Comparison of ENCODE assay signal across 11 cellular contexts in the genomic region with DNA sequence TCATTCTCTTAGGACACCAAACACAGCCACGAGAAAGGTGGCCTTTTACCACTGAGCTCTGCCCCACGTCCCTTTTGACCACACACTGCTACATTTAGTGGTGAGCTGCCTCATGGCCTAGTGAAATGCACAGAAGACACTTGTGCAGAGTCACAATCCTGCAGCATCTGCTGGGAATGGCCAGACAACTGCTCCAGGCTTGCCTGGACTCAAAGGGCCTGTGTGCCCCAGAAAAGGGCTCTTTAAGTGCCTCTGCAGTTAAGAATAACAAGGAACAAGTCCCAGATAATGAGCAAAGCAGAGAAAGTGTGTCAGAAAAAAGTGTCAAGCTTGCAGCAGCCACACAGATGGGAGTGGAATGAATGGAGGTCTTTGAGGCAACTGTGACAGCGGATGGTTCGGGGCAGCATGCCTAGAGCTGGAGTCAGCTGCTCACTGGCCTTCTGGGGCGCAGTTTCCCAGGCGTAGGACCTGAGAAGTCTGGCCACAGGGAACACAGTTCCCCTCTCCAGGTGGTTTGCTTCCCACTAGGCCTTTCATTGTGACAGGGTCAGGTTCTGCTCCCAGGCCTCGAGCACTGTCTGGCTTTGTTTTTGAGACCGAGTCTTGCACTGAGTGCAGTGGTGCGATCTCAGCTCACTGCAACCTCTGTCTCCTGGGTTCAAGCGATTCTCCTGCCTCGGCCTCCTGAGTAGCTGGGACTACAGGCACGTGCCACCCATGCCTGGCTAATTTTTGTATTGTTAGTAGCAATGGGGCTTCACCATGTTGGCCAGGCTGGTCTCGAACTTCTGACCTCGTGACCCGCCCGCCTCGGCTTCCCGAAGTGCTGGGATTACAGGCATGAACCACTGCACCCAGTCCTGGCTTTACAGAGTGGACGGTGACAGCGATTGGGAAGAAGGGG. TPM values are rescaled to one million over a fixed set of nuclear protein-coding genes. Genes with fewer than 3 reads are reported as not detected.
DNase-seq lines count a peak whose midpoint lies in the region; ATAC-seq and TF ChIP-seq lines count a peak whose summit lies in the region.
"Had no signal": no experiment of that assay in that cellular context is flagged by ENCODE, and none has a peak within 500 bp of the region (broad histone marks: within the 10 kb centered on the region; RNA-seq: fewer than 3 reads in every experiment).

No MANE protein-coding gene starts in this region.

- peaks cover 67% of the 10 kb centered on the region for H3K36me3 Mint-ChIP-seq in stimulated activated naive CD8-positive, alpha-beta T cell treated with anti-CD3 and anti-CD28 coated beads, Interleukin-15, Interleukin-2, amounts not matched to agents 100 ng/mL and 50 ng/mL, for 24 hours (ENCODE audit: low read depth)
- H3K36me3 Mint-ChIP-seq in brain (peaks cover 48% of the 10 kb centered on the region), nephron (ENCODE audit: low read depth) (peaks cover 47% of the 10 kb centered on the region), type B pancreatic cell (peaks cover 30% of the 10 kb centered on the region)

- H3K27ac Mint-ChIP-seq in stimulated activated naive CD8-positive, alpha-beta T cell treated with anti-CD3 and anti-CD28 coated beads, Interleukin-15, Interleukin-2, amounts not matched to agents 100 ng/mL and 50 ng/mL, for 24 hours, result peak overlapping the region; percentile 54
- H3K27ac Mint-ChIP-seq in brain (peak overlapping the region; percentile 38 to 96 (median 82)), nephron (peak overlapping the region; percentile 68 to 81 (median 72)), type B pancreatic cell (peak overlapping the region; percentile 51)

- in situ Hi-C loops in GM13977 (cut with MboI; ENCODE audit: low pct_unique_long_range_greater_than_20kb, low sequenced_read_pairs, unreplicated experiment), result no loop called here

- peaks cover 65% of the 10 kb centered on the region for H3K4me1 Mint-ChIP-seq in stimulated activated naive CD8-positive, alpha-beta T cell treated with anti-CD3 and anti-CD28 coated beads, Interleukin-15, Interleukin-2, amounts not matched to agents 100 ng/mL and 50 ng/mL, for 24 hours (ENCODE audit: low read depth)
- H3K4me1 Mint-ChIP-seq in brain (peaks cover 76% of the 10 kb centered on the region), nephron (peaks cover 71% of the 10 kb centered on the region), type B pancreatic cell (ENCODE audit: unreplicated experiment) (peaks cover 48% of the 10 kb centered on the region)

- TF ChIP-seq CTCF in brain (conservative IDR thresholded peaks at IDR 0.05), result no peak
- no peak for TF ChIP-seq CTCF in nephron (IDR thresholded peaks at IDR 0.05; ENCODE audit: unreplicated experiment in 3 of 3)
- no peak for TF ChIP-seq CTCF in type B pancreatic cell (conservative IDR thresholded peaks at IDR 0.05)
- TF ChIP-seq CTCF in GM13977 (IDR thresholded peaks at IDR 0.05; ENCODE audit: extremely low read depth, insufficient read depth, missing control alignments), result no peak

- H3K4me3 Mint-ChIP-seq in stimulated activated naive CD8-positive, alpha-beta T cell treated with anti-CD3 and anti-CD28 coated beads, Interleukin-15, Interleukin-2, amounts not matched to agents 100 ng/mL and 50 ng/mL, for 24 hours, result no peak overlapping the region
- H3K4me3 Mint-ChIP-seq in brain (peak overlapping the region; percentile 16 to 99 (median 96)), nephron (peak overlapping the region in 2 of 3 experiments; percentile 57 to 70), type B pancreatic cell (no peak overlapping the region)
- H3K4me3 Mint-ChIP-seq: activated CD8-positive, alpha-beta memory T cell treated with anti-CD3 and anti-CD28 coated beads, Interleukin-2, amount 10 ng/mL, durations not matched to agents 7 days and 5 days; T-helper 2 cell treated with Interferon-gamma antibody and Interleukin-4, amounts not matched to agents 5 μg/mL and 100 μg/mL, for 36 hours had no signal

- no peak for ATAC-seq in stimulated activated naive CD8-positive, alpha-beta T cell treated with anti-CD3 and anti-CD28 coated beads, Interleukin-15, Interleukin-2, amounts not matched to agents 100 U/mL and 50 U/mL, for 24 hours
- ATAC-seq: activated CD8-positive, alpha-beta memory T cell treated with anti-CD3 and anti-CD28 coated beads, Interleukin-2, amount 10 ng/mL, durations not matched to agents 7 days and 5 days; Panc1 had no signal

- DNase-seq in stimulated activated naive CD8-positive, alpha-beta T cell treated with anti-CD3 and anti-CD28 coated beads, Interleukin-15, Interleukin-2, amounts not matched to agents 100 U/mL and 50 U/mL, for 24 hours, result no peak
- DNase-seq in type B pancreatic cell (ENCODE audit: extremely low spot score, unreplicated experiment) (no peak), GM13977 (ENCODE audit: low spot score) (no peak), DMS 273 treated with DMSO at 0.1 percent for 48 hours (lab: John Stamatoyannopoulos, UW) (no peak), SHP77 treated with DMSO at 0.1 percent for 48 hours (lab: John Stamatoyannopoulos, UW) (no peak)
- DNase-seq: activated CD8-positive, alpha-beta memory T cell treated with anti-CD3 and anti-CD28 coated beads, Interleukin-2, amount 10 ng/mL, durations not matched to agents 7 days and 5 days had no signal

- no peaks in the 10 kb centered on the region for H3K9me3 Mint-ChIP-seq in stimulated activated naive CD8-positive, alpha-beta T cell treated with anti-CD3 and anti-CD28 coated beads, Interleukin-15, Interleukin-2, amounts not matched to agents 100 ng/mL and 50 ng/mL, for 24 hours
- H3K9me3 Mint-ChIP-seq in brain (peaks cover 0 to 2% (median 0%) of the 10 kb centered on the region in 5 experiments), nephron (no peaks in the 10 kb centered on the region), type B pancreatic cell (no peaks in the 10 kb centered on the region)
- H3K9me3 Mint-ChIP-seq: T-helper 2 cell treated with Interferon-gamma antibody and Interleukin-4, amounts not matched to agents 5 μg/mL and 100 μg/mL, for 36 hours had no signal

- H3K27me3 Mint-ChIP-seq in stimulated activated naive CD8-positive, alpha-beta T cell treated with anti-CD3 and anti-CD28 coated beads, Interleukin-15, Interleukin-2, amounts not matched to agents 100 ng/mL and 50 ng/mL, for 24 hours, result no peaks in the 10 kb centered on the region
- H3K27me3 Mint-ChIP-seq in brain (peaks cover 7% of the 10 kb centered on the region), nephron (ENCODE audit: low read depth) (no peaks in the 10 kb centered on the region), type B pancreatic cell (no peaks in the 10 kb centered on the region)

RNA-seq across cellular contexts. Expression of gene PARP1, which starts 5.0 kb away (rescaled TPM):
- 234 TPM for polyA plus RNA-seq in brain (ENCODE audit: insufficient read depth, low read depth, low replicate concordance)
- total RNA-seq in type B pancreatic cell (ENCODE audit: low replicate concordance), result 106 and 186 TPM in 2 replicates

Comparison
In these comparisons a context has a peak if more than half of its experiments do, and no peak if none do; other contexts are left out.
1. H3K4me3 Mint-ChIP-seq: peak in brain (5 of 5) and nephron (2 of 3); none in stimulated activated naive CD8-positive, alpha-beta T cell treated with anti-CD3 and anti-CD28 coated beads, Interleukin-15, Interleukin-2, amounts not matched to agents 100 ng/mL and 50 ng/mL, for 24 hours (single experiment) and type B pancreatic cell (single experiment).
2. Peak in every context shown above with its lines, with median percentiles within 50 percentile points of each other: H3K27ac Mint-ChIP-seq.